12 cellular contexts compared by ENCODE assay signal in the genomic region with DNA sequence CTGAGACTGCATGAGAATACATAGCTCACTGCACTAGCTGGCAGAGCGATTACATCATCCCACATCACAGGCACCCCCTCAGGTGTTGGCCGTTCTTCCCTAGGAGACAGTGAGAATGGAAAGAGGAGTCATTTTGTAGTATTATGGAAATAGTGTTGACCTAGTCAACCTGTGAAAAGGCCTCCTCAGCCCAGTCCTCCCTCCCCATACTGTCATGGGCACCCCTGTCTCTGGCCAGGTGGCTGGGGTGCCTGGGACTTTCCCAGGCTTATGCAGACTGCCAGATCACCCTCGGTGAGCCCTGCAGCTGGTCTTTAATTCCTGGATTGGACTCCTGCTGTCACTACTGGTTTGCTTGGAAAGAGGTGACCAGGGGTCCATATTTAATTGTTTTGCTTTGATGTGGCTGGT. TPM values are rescaled to one million over a fixed set of nuclear protein-coding genes. Genes with fewer than 3 reads are reported as not detected.
DNase-seq lines count a peak whose midpoint lies in the region; ATAC-seq and TF ChIP-seq lines count a peak whose summit lies in the region.
"Had no signal": no experiment of that assay in that cellular context is flagged by ENCODE, and none has a peak within 500 bp of the region (broad histone marks: within the 10 kb centered on the region; RNA-seq: fewer than 3 reads in every experiment).

No MANE protein-coding gene starts in this region.

- H3K27me3 Mint-ChIP-seq in CD4-positive, alpha-beta T cell = no peaks in the 10 kb centered on the region
- H3K27me3 Mint-ChIP-seq in activated T-helper 17 cell treated with anti-CD3 and anti-CD28 coated beads, Interleukin-2, amount 50 U/mL, for 72 hours = no peaks in the 10 kb centered on the region

- intact Hi-C loops in CD4-positive, alpha-beta T cell (cut with DNase I, micrococcal nuclease) = loop anchor here (5.0 kb wide), 2 partner anchors 76 to 96 kb away; no protein-coding TSS in a partner anchor
- intact Hi-C loops in mucosa of descending colon (cut with DNase I, micrococcal nuclease) = no loop called here

- H3K9me3 Mint-ChIP-seq in CD4-positive, alpha-beta T cell = no peaks in the 10 kb centered on the region
- no peaks in the 10 kb centered on the region for H3K9me3 Mint-ChIP-seq in activated T-helper 17 cell treated with anti-CD3 and anti-CD28 coated beads, Interleukin-2, amount 50 U/mL, for 72 hours

- H3K27ac Mint-ChIP-seq in CD4-positive, alpha-beta T cell = peak overlapping the region; percentile 85
- no peak overlapping the region for H3K27ac Mint-ChIP-seq in activated T-helper 17 cell treated with anti-CD3 and anti-CD28 coated beads, Interleukin-2, amount 50 U/mL, for 72 hours

- in situ Hi-C loops in GM13977 (cut with MboI; ENCODE audit: low pct_unique_long_range_greater_than_20kb, low sequenced_read_pairs, unreplicated experiment) = no loop called here

- ATAC-seq in CD4-positive, alpha-beta T cell (ENCODE audit: poor library complexity) = no peak
- no peak for ATAC-seq in activated T-helper 17 cell treated with anti-CD3 and anti-CD28 coated beads, Interleukin-2, amount 50 U/mL, for 72 hours (replicated peaks)
- ATAC-seq in mucosa of descending colon = no peak
- ATAC-seq in GM19397 (IDR thresholded peaks at IDR 0.05; ENCODE audit: unreplicated experiment) = no peak

- no peaks in the 10 kb centered on the region for H3K27me3 ChIP-seq in CD4-positive, alpha-beta T cell (ENCODE audit: control insufficient read depth, insufficient read depth, low read length)

- DNase-seq in CD4-positive, alpha-beta T cell = no peak
- DNase-seq in GM13977 (ENCODE audit: low spot score) = peak; percentile 44
- DNase-seq in mucosa of descending colon = peak in 2 of 3 donors; percentile 22 to 38
- no peak for DNase-seq in NCI-H1436 (lab: John Stamatoyannopoulos, UW)
- DNase-seq in SK-N-DZ (ENCODE audit: low spot score) = no peak
- DNase-seq in stimulated activated naive CD4-positive, alpha-beta T cell (lab: John Stamatoyannopoulos, UW) = no peak
- DNase-seq: Calu3, NCI-H1105 treated with DMSO at 0.1 percent for 48 hours, T-helper 9 cell had no signal

- no peak overlapping the region for H3K27ac ChIP-seq in CD4-positive, alpha-beta T cell (ENCODE audit: low read depth, low read length)
- H3K27ac ChIP-seq: HL-60 had no signal

- no peak for TF ChIP-seq CTCF in CD4-positive, alpha-beta T cell (IDR thresholded peaks at IDR 0.05)
- TF ChIP-seq CTCF in GM13977 (IDR thresholded peaks at IDR 0.05; ENCODE audit: extremely low read depth, insufficient read depth, missing control alignments) (no peak), mucosa of descending colon (IDR thresholded peaks at IDR 0.05) (no peak)

- peaks cover 70% of the 10 kb centered on the region for H3K4me1 Mint-ChIP-seq in CD4-positive, alpha-beta T cell (ENCODE audit: low read depth)
- H3K4me1 Mint-ChIP-seq in activated T-helper 17 cell treated with anti-CD3 and anti-CD28 coated beads, Interleukin-2, amount 50 U/mL, for 72 hours = peaks cover 41% of the 10 kb centered on the region

- no peaks in the 10 kb centered on the region for H3K9me3 ChIP-seq in CD4-positive, alpha-beta T cell (ENCODE audit: control insufficient read depth, low read length)
- H3K9me3 ChIP-seq in mucosa of descending colon = no peaks in the 10 kb centered on the region

- H3K36me3 ChIP-seq in mucosa of descending colon (ENCODE audit: low read depth) = no peaks in the 10 kb centered on the region

- peaks cover 25% of the 10 kb centered on the region for H3K4me1 ChIP-seq in mucosa of descending colon (ENCODE audit: low read depth)

- peak overlapping the region; percentile 81 for H3K4me3 Mint-ChIP-seq in CD4-positive, alpha-beta T cell
- H3K4me3 Mint-ChIP-seq in activated T-helper 17 cell treated with anti-CD3 and anti-CD28 coated beads, Interleukin-2, amount 50 U/mL, for 72 hours = peak overlapping the region; percentile 90

- CTCF ChIA-PET in CD4-positive, alpha-beta T cell (lab: Charles Lee) = no interaction called here

- no peaks in the 10 kb centered on the region for H3K36me3 Mint-ChIP-seq in CD4-positive, alpha-beta T cell (ENCODE audit: low read depth)
- no peaks in the 10 kb centered on the region for H3K36me3 Mint-ChIP-seq in activated T-helper 17 cell treated with anti-CD3 and anti-CD28 coated beads, Interleukin-2, amount 50 U/mL, for 72 hours (ENCODE audit: low read depth)

- POLR2A ChIA-PET in CD4-positive, alpha-beta T cell (lab: Charles Lee) = interaction anchor here (0.9 kb wide), 1 partner anchor 10 kb away, joined by 3 read pairs; no protein-coding TSS in a partner anchor

- no peak overlapping the region for H3K4me3 ChIP-seq in mucosa of descending colon

RNA-seq across cellular contexts. Expression of gene INPP5A, which starts 4.0 kb away (rescaled TPM):
- total RNA-seq in CD4-positive, alpha-beta T cell = 10 to 100 TPM; 22.0 to 24.8 TPM
- total RNA-seq in activated T-helper 17 cell treated with anti-CD3 and anti-CD28 coated beads, Interleukin-2, amount 50 U/mL, for 72 hours = 1 to 10 TPM; 4.3 to 5.6 TPM
- 10 to 100 TPM; 31.7 to 92.8 (median 32.0) TPM for total RNA-seq in mucosa of descending colon
- polyA plus RNA-seq in SK-N-DZ (2014; cell fraction: cytosol; rRNA removed) = 23.6 and 25.3 TPM in 2 replicates
- 13.8 and 15.2 TPM in 2 replicates for polyA plus RNA-seq in SK-N-DZ (2014; cell fraction: nucleus; rRNA removed)

Comparison
In these comparisons a context has a peak if more than half of its experiments do, and no peak if none do; other contexts are left out.
1. DNase-seq: peak in GM13977 (single experiment) and mucosa of descending colon (2 of 3); none in CD4-positive, alpha-beta T cell (0 of 10), NCI-H1436 (single experiment), SK-N-DZ (single experiment) and stimulated activated naive CD4-positive, alpha-beta T cell (0 of 6).
2. intact Hi-C loops: an anchor here in CD4-positive, alpha-beta T cell (5.0 kb wide); none called in mucosa of descending colon.